In the genomic region with DNA sequence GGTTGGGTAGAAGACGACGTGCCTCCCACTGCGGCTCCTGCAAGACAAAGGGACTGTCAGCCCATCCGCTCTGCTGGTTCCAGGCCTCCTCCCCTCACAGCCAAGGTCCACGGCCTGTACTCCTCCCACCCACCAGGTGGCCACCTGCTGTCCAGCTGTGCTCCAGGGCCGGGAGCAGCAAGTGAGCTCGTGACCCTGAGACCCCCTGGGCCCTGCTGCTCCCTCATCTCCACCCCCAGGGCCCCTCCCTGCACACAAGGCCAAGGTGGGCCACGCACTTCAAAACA, we compare ENCODE assay signal across 11 cellular contexts. TPM values are rescaled to one million over a fixed set of nuclear protein-coding genes. Genes with fewer than 3 reads are reported as not detected.
DNase-seq lines count a peak whose midpoint lies in the region; ATAC-seq and TF ChIP-seq lines count a peak whose summit lies in the region.
"Had no signal": no experiment of that assay in that cellular context is flagged by ENCODE, and none has a peak within 500 bp of the region (broad histone marks: within the 10 kb centered on the region; RNA-seq: fewer than 3 reads in every experiment).

No MANE protein-coding gene starts in this region.

- peak; percentile 44 for TF ChIP-seq CTCF in kidney epithelial cell (IDR thresholded peaks at IDR 0.05; ENCODE audit: insufficient read depth, low read length, poor library complexity, severe bottlenecking)

- H3K27me3 Mint-ChIP-seq in activated CD4-positive, alpha-beta T cell treated with anti-CD3 and anti-CD28 coated beads, Interleukin-2, amount 10 ng/mL, durations not matched to agents 7 days and 5 days, result no peaks in the 10 kb centered on the region
- H3K27me3 Mint-ChIP-seq: activated CD8-positive, alpha-beta memory T cell treated with anti-CD3 and anti-CD28 coated beads, Interleukin-2, amount 10 ng/mL, durations not matched to agents 7 days and 5 days had no signal

- DNase-seq in ELF-1 (ENCODE audit: low read depth, low spot score) (peak; percentile 55), kidney epithelial cell (ENCODE audit: low read depth) (no peak)
- no peak for DNase-seq in activated CD4-positive, alpha-beta T cell treated with anti-CD3 and anti-CD28 coated beads, Interleukin-2, amount 10 ng/mL, durations not matched to agents 7 days and 5 days
- DNase-seq: activated CD8-positive, alpha-beta memory T cell treated with anti-CD3 and anti-CD28 coated beads, Interleukin-2, amount 10 ng/mL, durations not matched to agents 7 days and 5 days; amniotic stem cell; CD8-positive, alpha-beta T cell; NCI-H2081 had no signal

- H3K4me1 Mint-ChIP-seq in activated CD4-positive, alpha-beta T cell treated with anti-CD3 and anti-CD28 coated beads, Interleukin-2, amount 10 ng/mL, durations not matched to agents 7 days and 5 days, result no peaks in the 10 kb centered on the region
- H3K4me1 Mint-ChIP-seq: activated CD8-positive, alpha-beta memory T cell treated with anti-CD3 and anti-CD28 coated beads, Interleukin-2, amount 10 ng/mL, durations not matched to agents 7 days and 5 days had no signal

- ATAC-seq in SK-N-SH treated with all-trans-retinoic acid at 6 μM for 48 hours, result peak; percentile 27
- no peak for ATAC-seq in GM21360 (IDR thresholded peaks at IDR 0.05; ENCODE audit: unreplicated experiment)
- ATAC-seq in GM18907 (IDR thresholded peaks at IDR 0.05; ENCODE audit: unreplicated experiment), result no peak
- ATAC-seq: activated CD8-positive, alpha-beta memory T cell treated with anti-CD3 and anti-CD28 coated beads, Interleukin-2, amount 10 ng/mL, durations not matched to agents 7 days and 5 days; CD8-positive, alpha-beta T cell had no signal

- H3K36me3 ChIP-seq in kidney epithelial cell (ENCODE audit: control insufficient read depth, insufficient read depth, low read length), result no peaks in the 10 kb centered on the region

- POLR2A ChIA-PET in activated CD4-positive, alpha-beta T cell treated with anti-CD3 and anti-CD28 coated beads, Interleukin-2, amount 10 ng/mL, durations not matched to agents 7 days and 5 days (lab: Charles Lee), result interaction anchor here (0.6 kb wide), 1 partner anchor 14 kb away, joined by 3 read pairs; no protein-coding TSS in a partner anchor

- no peak overlapping the region for H3K4me3 ChIP-seq in kidney epithelial cell (ENCODE audit: low read depth, low read length)
- H3K4me3 ChIP-seq: upper lobe of left lung had no signal

- no peak overlapping the region for H3K27ac Mint-ChIP-seq in activated CD4-positive, alpha-beta T cell treated with anti-CD3 and anti-CD28 coated beads, Interleukin-2, amount 10 ng/mL, durations not matched to agents 7 days and 5 days
- H3K27ac Mint-ChIP-seq: activated CD8-positive, alpha-beta memory T cell treated with anti-CD3 and anti-CD28 coated beads, Interleukin-2, amount 10 ng/mL, durations not matched to agents 7 days and 5 days; CD8-positive, alpha-beta T cell had no signal

- CTCF ChIA-PET in activated CD4-positive, alpha-beta T cell treated with anti-CD3 and anti-CD28 coated beads, Interleukin-2, amount 10 ng/mL, durations not matched to agents 7 days and 5 days (lab: Charles Lee), result interaction anchor here (1.6 kb wide), 1 partner anchor 21 kb away, joined by 4 read pairs; no protein-coding TSS in a partner anchor

- no peak overlapping the region for H3K4me3 Mint-ChIP-seq in activated CD4-positive, alpha-beta T cell treated with anti-CD3 and anti-CD28 coated beads, Interleukin-2, amount 10 ng/mL, durations not matched to agents 7 days and 5 days
- H3K4me3 Mint-ChIP-seq: activated CD8-positive, alpha-beta memory T cell treated with anti-CD3 and anti-CD28 coated beads, Interleukin-2, amount 10 ng/mL, durations not matched to agents 7 days and 5 days; CD8-positive, alpha-beta T cell had no signal

- no peaks in the 10 kb centered on the region for H3K27me3 ChIP-seq in kidney epithelial cell (ENCODE audit: control insufficient read depth, insufficient read depth, low read length)
- H3K27me3 ChIP-seq: upper lobe of left lung had no signal

- no peaks in the 10 kb centered on the region for H3K36me3 Mint-ChIP-seq in activated CD4-positive, alpha-beta T cell treated with anti-CD3 and anti-CD28 coated beads, Interleukin-2, amount 10 ng/mL, durations not matched to agents 7 days and 5 days (ENCODE audit: low read depth)
- H3K36me3 Mint-ChIP-seq: activated CD8-positive, alpha-beta memory T cell treated with anti-CD3 and anti-CD28 coated beads, Interleukin-2, amount 10 ng/mL, durations not matched to agents 7 days and 5 days had no signal

- no peaks in the 10 kb centered on the region for H3K9me3 Mint-ChIP-seq in activated CD4-positive, alpha-beta T cell treated with anti-CD3 and anti-CD28 coated beads, Interleukin-2, amount 10 ng/mL, durations not matched to agents 7 days and 5 days
- H3K9me3 Mint-ChIP-seq: CD8-positive, alpha-beta T cell had no signal

TF ChIP-seq in SK-N-SH treated with all-trans-retinoic acid at 6 μM for 48 hours, 23 proteins besides CTCF, POLR2A, EP300 and RAD21 (continues in another document):
- TF ChIP-seq ARNTL (CRISPR knock-in tag; IDR thresholded peaks at IDR 0.05; ENCODE audit: borderline replicate concordance, low read depth), result no peak
- TF ChIP-seq TCF4 (CRISPR knock-in tag; IDR thresholded peaks at IDR 0.05; ENCODE audit: borderline replicate concordance), result no peak
- TF ChIP-seq ZFP3 (CRISPR knock-in tag; IDR thresholded peaks at IDR 0.05), result no peak
- TF ChIP-seq BACH2 (CRISPR knock-in tag; IDR thresholded peaks at IDR 0.05; ENCODE audit: borderline replicate concordance), result no peak
- no peak for TF ChIP-seq CSDC2 (CRISPR knock-in tag; IDR thresholded peaks at IDR 0.05)
- no peak for TF ChIP-seq ISL1 (CRISPR knock-in tag; IDR thresholded peaks at IDR 0.05)
- no peak for TF ChIP-seq OSR1 (CRISPR knock-in tag; IDR thresholded peaks at IDR 0.05)
- TF ChIP-seq TOX (CRISPR knock-in tag; IDR thresholded peaks at IDR 0.05; ENCODE audit: borderline replicate concordance), result no peak
- TF ChIP-seq, protein P1, sequence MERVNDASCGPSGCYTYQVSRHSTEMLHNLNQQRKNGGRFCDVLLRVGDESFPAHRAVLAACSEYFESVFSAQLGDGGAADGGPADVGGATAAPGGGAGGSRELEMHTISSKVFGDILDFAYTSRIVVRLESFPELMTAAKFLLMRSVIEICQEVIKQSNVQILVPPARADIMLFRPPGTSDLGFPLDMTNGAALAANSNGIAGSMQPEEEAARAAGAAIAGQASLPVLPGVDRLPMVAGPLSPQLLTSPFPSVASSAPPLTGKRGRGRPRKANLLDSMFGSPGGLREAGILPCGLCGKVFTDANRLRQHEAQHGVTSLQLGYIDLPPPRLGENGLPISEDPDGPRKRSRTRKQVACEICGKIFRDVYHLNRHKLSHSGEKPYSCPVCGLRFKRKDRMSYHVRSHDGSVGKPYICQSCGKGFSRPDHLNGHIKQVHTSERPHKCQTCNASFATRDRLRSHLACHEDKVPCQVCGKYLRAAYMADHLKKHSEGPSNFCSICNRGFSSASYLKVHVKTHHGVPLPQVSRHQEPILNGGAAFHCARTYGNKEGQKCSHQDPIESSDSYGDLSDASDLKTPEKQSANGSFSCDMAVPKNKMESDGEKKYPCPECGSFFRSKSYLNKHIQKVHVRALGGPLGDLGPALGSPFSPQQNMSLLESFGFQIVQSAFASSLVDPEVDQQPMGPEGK (CRISPR knock-in tag; IDR thresholded peaks at IDR 0.05; ENCODE audit: borderline replicate concordance), result no peak
- no peak for TF ChIP-seq ZFP30 (CRISPR knock-in tag; IDR thresholded peaks at IDR 0.05)
- TF ChIP-seq, protein P2, sequence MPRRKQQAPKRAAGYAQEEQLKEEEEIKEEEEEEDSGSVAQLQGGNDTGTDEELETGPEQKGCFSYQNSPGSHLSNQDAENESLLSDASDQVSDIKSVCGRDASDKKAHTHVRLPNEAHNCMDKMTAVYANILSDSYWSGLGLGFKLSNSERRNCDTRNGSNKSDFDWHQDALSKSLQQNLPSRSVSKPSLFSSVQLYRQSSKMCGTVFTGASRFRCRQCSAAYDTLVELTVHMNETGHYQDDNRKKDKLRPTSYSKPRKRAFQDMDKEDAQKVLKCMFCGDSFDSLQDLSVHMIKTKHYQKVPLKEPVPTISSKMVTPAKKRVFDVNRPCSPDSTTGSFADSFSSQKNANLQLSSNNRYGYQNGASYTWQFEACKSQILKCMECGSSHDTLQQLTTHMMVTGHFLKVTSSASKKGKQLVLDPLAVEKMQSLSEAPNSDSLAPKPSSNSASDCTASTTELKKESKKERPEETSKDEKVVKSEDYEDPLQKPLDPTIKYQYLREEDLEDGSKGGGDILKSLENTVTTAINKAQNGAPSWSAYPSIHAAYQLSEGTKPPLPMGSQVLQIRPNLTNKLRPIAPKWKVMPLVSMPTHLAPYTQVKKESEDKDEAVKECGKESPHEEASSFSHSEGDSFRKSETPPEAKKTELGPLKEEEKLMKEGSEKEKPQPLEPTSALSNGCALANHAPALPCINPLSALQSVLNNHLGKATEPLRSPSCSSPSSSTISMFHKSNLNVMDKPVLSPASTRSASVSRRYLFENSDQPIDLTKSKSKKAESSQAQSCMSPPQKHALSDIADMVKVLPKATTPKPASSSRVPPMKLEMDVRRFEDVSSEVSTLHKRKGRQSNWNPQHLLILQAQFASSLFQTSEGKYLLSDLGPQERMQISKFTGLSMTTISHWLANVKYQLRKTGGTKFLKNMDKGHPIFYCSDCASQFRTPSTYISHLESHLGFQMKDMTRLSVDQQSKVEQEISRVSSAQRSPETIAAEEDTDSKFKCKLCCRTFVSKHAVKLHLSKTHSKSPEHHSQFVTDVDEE (CRISPR knock-in tag; IDR thresholded peaks at IDR 0.05), result no peak

RNA-seq across cellular contexts. Expression of gene TSPAN4, which starts 27.4 kb away (rescaled TPM):
- 77.5 and 77.9 TPM in 2 replicates for total RNA-seq in kidney epithelial cell
- total RNA-seq in activated CD4-positive, alpha-beta T cell treated with anti-CD3 and anti-CD28 coated beads, Interleukin-2, amount 10 ng/mL, durations not matched to agents 7 days and 5 days, result 1 to 10 TPM; 7.7 to 7.9 TPM

RNA-seq across cellular contexts. Expression of gene POLR2L, which starts 27.7 kb away (rescaled TPM):
- 42.0 and 45.1 TPM in 2 replicates for total RNA-seq in kidney epithelial cell
- total RNA-seq in activated CD4-positive, alpha-beta T cell treated with anti-CD3 and anti-CD28 coated beads, Interleukin-2, amount 10 ng/mL, durations not matched to agents 7 days and 5 days, result 10 to 100 TPM; 90.3 to 96.0 TPM

RNA-seq across cellular contexts. Expression of gene CD151, which starts 37.3 kb away (rescaled TPM):
- 644 and 669 TPM in 2 replicates for total RNA-seq in kidney epithelial cell
- total RNA-seq in activated CD4-positive, alpha-beta T cell treated with anti-CD3 and anti-CD28 coated beads, Interleukin-2, amount 10 ng/mL, durations not matched to agents 7 days and 5 days, result 10 to 100 TPM; 35.4 to 37.6 TPM

RNA-seq across cellular contexts. Expression of gene CHID1, which starts 40.5 kb away (rescaled TPM):
- 90.0 and 121 TPM in 2 replicates for total RNA-seq in kidney epithelial cell
- total RNA-seq in activated CD4-positive, alpha-beta T cell treated with anti-CD3 and anti-CD28 coated beads, Interleukin-2, amount 10 ng/mL, durations not matched to agents 7 days and 5 days, result 10 to 100 TPM; 42.6 to 45.5 TPM

RNA-seq across cellular contexts. Expression of gene CRACR2B, which starts 42.4 kb away (rescaled TPM):
- 18.3 and 19.7 TPM in 2 replicates for total RNA-seq in kidney epithelial cell
- 1 to 10 TPM; 7.7 to 8.1 TPM for total RNA-seq in activated CD4-positive, alpha-beta T cell treated with anti-CD3 and anti-CD28 coated beads, Interleukin-2, amount 10 ng/mL, durations not matched to agents 7 days and 5 days

Comparison
In these comparisons a context has a peak if more than half of its experiments do, and no peak if none do; other contexts are left out.
1. RNA of gene CD151, which starts 37.3 kb away (total RNA-seq): 644 to 669 TPM in kidney epithelial cell; 35.4 to 37.6 TPM in activated CD4-positive, alpha-beta T cell treated with anti-CD3 and anti-CD28 coated beads, Interleukin-2, amount 10 ng/mL, durations not matched to agents 7 days and 5 days; every median in the first group is over 10 times any median in the second.